8 cellular contexts compared by ENCODE assay signal in genomic region chr19:11373166-11373884, GRCh38. TPM values are rescaled to one million over a fixed set of nuclear protein-coding genes. Genes with fewer than 3 reads are reported as not detected.
A peak's percentile ranks its signal among the peaks of the same experiment; 100 is the strongest.
DNase-seq lines count a peak whose midpoint lies in the region; ATAC-seq and TF ChIP-seq lines count a peak whose summit lies in the region.
"Had no signal": no experiment of that assay in that cellular context is flagged by ENCODE, and none has a peak within 500 bp of the region (broad histone marks: within the 10 kb centered on the region; RNA-seq: fewer than 3 reads in every experiment).

No MANE protein-coding gene starts in this region.

- in situ Hi-C loops in HAP-1 (cut with MboI; ENCODE audit: low sequenced_read_pairs): no loop called here

- peak; percentile 51 to 71 for DNase-seq in HAP-1 (ENCODE audit: low spot score in 2 of 2)
- DNase-seq in NCI-H2081 treated with DMSO at 0.1 percent for 48 hours (lab: John Stamatoyannopoulos, UW): peak; percentile 40
- DNase-seq in body of pancreas: peak; percentile 39 to 64 (median 59)
- DNase-seq in posterior cingulate gyrus: peak; percentile 44 to 97 (median 79)
- no peak for DNase-seq in KG1 (lab: John Stamatoyannopoulos, UW)
- no peak for DNase-seq in amniotic stem cell (lab: John Stamatoyannopoulos, UW)

- intact Hi-C loops in body of pancreas (cut with DNase I) (no loop called here), posterior cingulate gyrus (cut with DNase I) (no loop called here)

- no peak for TF ChIP-seq POLR2A in body of pancreas (IDR thresholded peaks at IDR 0.05)

- H3K27me3 ChIP-seq in HAP-1 (ENCODE audit: low read depth): no peaks in the 10 kb centered on the region
- no peaks in the 10 kb centered on the region for H3K27me3 ChIP-seq in body of pancreas

- no peak for ATAC-seq in body of pancreas
- ATAC-seq in HG03159 (IDR thresholded peaks at IDR 0.05; ENCODE audit: unreplicated experiment): no peak

- no peak for TF ChIP-seq CTCF in body of pancreas (IDR thresholded peaks at IDR 0.05)

- H3K9me3 ChIP-seq in HAP-1 (no peaks in the 10 kb centered on the region), body of pancreas (no peaks in the 10 kb centered on the region)

- H3K27ac ChIP-seq in body of pancreas: no peak overlapping the region
- H3K27ac ChIP-seq: SK-N-MC had no signal

- peaks cover 18% of the 10 kb centered on the region for H3K4me1 ChIP-seq in HAP-1
- H3K4me1 ChIP-seq in body of pancreas: peaks cover 30% of the 10 kb centered on the region

- no peak overlapping the region for H3K4me3 ChIP-seq in HAP-1
- H3K4me3 ChIP-seq in body of pancreas: no peak overlapping the region

- H3K36me3 ChIP-seq in HAP-1 (replicated peaks) (peaks cover 6% of the 10 kb centered on the region; the same call in 1 of the 2 replicates), body of pancreas (replicated peaks in 1 of 2; ENCODE audit: insufficient read depth in 1 of 2, low read depth in 2 of 2) (no peaks in the 10 kb centered on the region)

- 50 to 54% methylated on average over 10 of the region's 10 CpGs for WGBS in body of pancreas, 2 donors

RNA-seq across cellular contexts. Expression of gene SWSAP1, which starts 1.1 kb away (rescaled TPM):
- total RNA-seq in body of pancreas: 1 to 10 TPM in 1 of 2 donors, under 1 TPM in 1; 0.78 to 2.0 TPM

RNA-seq across cellular contexts. Expression of gene EPOR, which starts 10.8 kb away (rescaled TPM):
- 10 to 100 TPM; 15.0 to 20.4 TPM for total RNA-seq in body of pancreas

RNA-seq across cellular contexts. Expression of gene PLPPR2, which starts 18.1 kb away (rescaled TPM):
- 10 to 100 TPM in 1 of 2 donors, 1 to 10 TPM in 1; 9.9 to 30.3 TPM for total RNA-seq in body of pancreas

RNA-seq across cellular contexts. Expression of gene CCDC159, which starts 27.0 kb away (rescaled TPM):
- 10 to 100 TPM; 26.5 to 32.6 TPM for total RNA-seq in body of pancreas

RNA-seq across cellular contexts. Expression of gene TMEM205, which starts 27.3 kb away (rescaled TPM):
- total RNA-seq in body of pancreas: 100 to 1,000 TPM; 176 to 197 TPM

Comparison
In these comparisons a context has a peak if more than half of its experiments do, and no peak if none do; other contexts are left out.
1. DNase-seq: peak in HAP-1 (2 of 2), NCI-H2081 treated with DMSO at 0.1 percent for 48 hours (single experiment), body of pancreas (4 of 4) and posterior cingulate gyrus (10 of 10); none in KG1 (single experiment) and amniotic stem cell (single experiment).